Comparison of ENCODE assay signal across 27 cellular contexts in the genomic region with DNA sequence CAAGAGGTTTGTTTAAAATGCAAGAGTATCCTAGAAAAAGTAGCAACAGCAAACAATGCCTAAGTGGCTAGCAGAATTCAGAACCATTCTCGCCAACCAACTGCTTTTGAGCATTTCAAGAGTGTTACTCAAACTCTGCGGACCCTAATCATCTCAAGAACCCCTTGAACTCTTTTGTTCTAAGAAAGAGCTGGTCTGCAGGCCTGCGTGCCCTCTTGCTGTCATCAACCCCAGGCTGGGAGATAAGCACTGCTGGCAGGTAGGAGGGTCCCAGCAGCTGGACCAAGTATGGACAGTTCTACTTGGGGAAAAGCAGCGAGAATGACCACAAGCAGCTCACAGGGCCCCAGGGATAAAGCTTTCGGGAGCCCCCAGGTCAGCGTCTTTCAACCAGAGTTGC. TPM values are rescaled to one million over a fixed set of nuclear protein-coding genes. Genes with fewer than 3 reads are reported as not detected.
DNase-seq lines count a peak whose midpoint lies in the region; ATAC-seq, FAIRE-seq and TF ChIP-seq lines count a peak whose summit lies in the region.
"Had no signal": no experiment of that assay in that cellular context is flagged by ENCODE, and none has a peak within 500 bp of the region (broad histone marks: within the 10 kb centered on the region; RNA-seq: fewer than 3 reads in every experiment).

No MANE protein-coding gene starts in this region.

- H3K27ac ChIP-seq in A673 (ENCODE audit: low read depth, low read length, poor library complexity, severe bottlenecking): peak overlapping the region; percentile 52
- H3K27ac ChIP-seq in PC-3 (ENCODE audit: low read length): peak overlapping the region; percentile 91
- H3K27ac ChIP-seq in endothelial cell of umbilical vein (ENCODE audit: insufficient read depth, low read depth, low read length): no peak overlapping the region
- H3K27ac ChIP-seq: heart left ventricle, vagina had no signal

- peaks cover 24% of the 10 kb centered on the region; the same call in 1 of the 2 replicates for H4K20me1 ChIP-seq in PC-3 (ENCODE audit: low read length)
- H4K20me1 ChIP-seq in endothelial cell of umbilical vein (replicated peaks; ENCODE audit: control insufficient read depth, extremely low read depth, insufficient read depth, low read length): peaks cover 22% of the 10 kb centered on the region

- no peak for ATAC-seq in PC-3
- no peak for ATAC-seq in effector memory CD8-positive, alpha-beta T cell (replicated peaks)
- ATAC-seq in stimulated activated naive CD8-positive, alpha-beta T cell treated with anti-CD3 and anti-CD28 coated beads, Interleukin-15, amount 100 ng/mL, for 72 hours: no peak
- ATAC-seq: heart left ventricle; K562; naive thymus-derived CD8-positive, alpha-beta T cell had no signal

- TF ChIP-seq CTCF in A673 (conservative IDR thresholded peaks at IDR 0.05; ENCODE audit: low read depth, low read length) (no peak), PC-3 (conservative IDR thresholded peaks at IDR 0.05; ENCODE audit: low read depth, low read length) (no peak), endothelial cell of umbilical vein (IDR thresholded peaks at IDR 0.05; ENCODE audit: extremely low read depth in 1 of 2, insufficient read depth in 1 of 2, low read depth in 1 of 2, low read length in 2 of 2) (no peak), nephron (IDR thresholded peaks at IDR 0.05; ENCODE audit: unreplicated experiment in 3 of 3) (no peak)

- CTCF ChIA-PET in A673 (lab: Charles Lee) (interaction anchor here (0.5 kb wide), 1 partner anchor 9 kb away, joined by 4 read pairs; no protein-coding TSS in a partner anchor), PC-3 (lab: Charles Lee) (no interaction called here), endothelial cell of umbilical vein (lab: Charles Lee) (interaction anchor here (0.8 kb wide), 1 partner anchor 235 kb away, joined by 4 read pairs; no protein-coding TSS in a partner anchor)

- TF ChIP-seq POLR2A in endothelial cell of umbilical vein (IDR thresholded peaks at IDR 0.05; ENCODE audit: low read depth, low read length): no peak

- peaks cover 10% of the 10 kb centered on the region for H3K27me3 Mint-ChIP-seq in nephron (ENCODE audit: low read depth)
- H3K27me3 Mint-ChIP-seq in effector memory CD8-positive, alpha-beta T cell: no peaks in the 10 kb centered on the region
- H3K27me3 Mint-ChIP-seq in stimulated activated naive CD8-positive, alpha-beta T cell treated with anti-CD3 and anti-CD28 coated beads, Interleukin-15, amount 100 ng/mL, for 72 hours: peaks cover 7% of the 10 kb centered on the region
- H3K27me3 Mint-ChIP-seq: activated CD4-positive, alpha-beta memory T cell treated with anti-CD3 and anti-CD28 coated beads for 36 hours had no signal

- H3K4me1 Mint-ChIP-seq in nephron: peaks cover 63% of the 10 kb centered on the region
- no peaks in the 10 kb centered on the region for H3K4me1 Mint-ChIP-seq in effector memory CD8-positive, alpha-beta T cell (ENCODE audit: low read depth in 2 of 2)
- no peaks in the 10 kb centered on the region for H3K4me1 Mint-ChIP-seq in stimulated activated naive CD8-positive, alpha-beta T cell treated with anti-CD3 and anti-CD28 coated beads, Interleukin-15, amount 100 ng/mL, for 72 hours
- H3K4me1 Mint-ChIP-seq: immature natural killer cell; naive thymus-derived CD8-positive, alpha-beta T cell had no signal

- peak overlapping the region; percentile 76 for H3K4me2 ChIP-seq in PC-3 (ENCODE audit: low read length)
- H3K4me2 ChIP-seq in endothelial cell of umbilical vein (ENCODE audit: insufficient read depth, low read length): no peak overlapping the region

- no peaks in the 10 kb centered on the region for H3K9me2 ChIP-seq in PC-3 (replicated peaks; ENCODE audit: low read length)

- POLR2A ChIA-PET in A673 (lab: Charles Lee; ENCODE audit: low non-redundant PET): no interaction called here
- POLR2A ChIA-PET in PC-3 (lab: Charles Lee; ENCODE audit: unreplicated experiment): interaction anchor here (0.6 kb wide), 1 partner anchor 1598 kb away, joined by 5 read pairs; no protein-coding TSS in a partner anchor
- POLR2A ChIA-PET in endothelial cell of umbilical vein (lab: Charles Lee): no interaction called here

- BruUV-seq in A673 (replicated peaks; lab: Mats Ljungman, UMichigan) (no TSS peak), PC-3 (replicated peaks; lab: Mats Ljungman, UMichigan) (no TSS peak), endothelial cell of umbilical vein (replicated peaks; lab: Mats Ljungman, UMichigan) (no TSS peak)

- peak; percentile 56 for FAIRE-seq in endothelial cell of umbilical vein (lab: Jason Lieb, UNC)
- FAIRE-seq: GM12878, K562 had no signal

- H3K9me3 Mint-ChIP-seq in nephron: no peaks in the 10 kb centered on the region
- peaks cover 0 to 1% of the 10 kb centered on the region in 2 donors for H3K9me3 Mint-ChIP-seq in effector memory CD8-positive, alpha-beta T cell
- H3K9me3 Mint-ChIP-seq in stimulated activated naive CD8-positive, alpha-beta T cell treated with anti-CD3 and anti-CD28 coated beads, Interleukin-15, amount 100 ng/mL, for 72 hours: no peaks in the 10 kb centered on the region
- H3K9me3 Mint-ChIP-seq: activated CD4-positive, alpha-beta memory T cell treated with anti-CD3 and anti-CD28 coated beads for 36 hours; CD4-positive, alpha-beta T cell had no signal

- H3K9ac ChIP-seq in PC-3 (ENCODE audit: low read length): peak overlapping the region; percentile 50
- no peak overlapping the region for H3K9ac ChIP-seq in endothelial cell of umbilical vein (replicated peaks; ENCODE audit: extremely low read depth, insufficient read depth, low read length)

- intact Hi-C loops in A673 (cut with micrococcal nuclease; ENCODE audit: unreplicated experiment) (no loop called here), PC-3 (cut with micrococcal nuclease) (loop anchor here (1.0 to 5.0 kb wide), 2 partner anchors 37 to 40 kb away; no protein-coding TSS in a partner anchor), endothelial cell of umbilical vein (cut with micrococcal nuclease) (no loop called here)

- H3K36me3 ChIP-seq in A673 (ENCODE audit: insufficient read depth, low read length, poor library complexity, severe bottlenecking) (no peaks in the 10 kb centered on the region), PC-3 (ENCODE audit: low read depth, low read length) (no peaks in the 10 kb centered on the region), endothelial cell of umbilical vein (ENCODE audit: control insufficient read depth in 2 of 2, extremely low read depth in 1 of 2, insufficient read depth in 2 of 2, low read length in 2 of 2) (no peaks in the 10 kb centered on the region)
- H3K36me3 ChIP-seq: heart left ventricle, vagina had no signal

- H3F3A ChIP-seq in PC-3 (ENCODE audit: low read length, unreplicated experiment): peaks cover 12% of the 10 kb centered on the region

- dilution Hi-C loops in endothelial cell of umbilical vein (cut with MboI; ENCODE audit: extremely low pct_ligation_motif_present, low sequenced_read_pairs): no loop called here

- no peak overlapping the region for H3K4me3 Mint-ChIP-seq in nephron
- H3K4me3 Mint-ChIP-seq in effector memory CD8-positive, alpha-beta T cell: no peak overlapping the region
- H3K4me3 Mint-ChIP-seq in stimulated activated naive CD8-positive, alpha-beta T cell treated with anti-CD3 and anti-CD28 coated beads, Interleukin-15, amount 100 ng/mL, for 72 hours: no peak overlapping the region
- H3K4me3 Mint-ChIP-seq: activated CD4-positive, alpha-beta memory T cell treated with anti-CD3 and anti-CD28 coated beads for 36 hours; CD4-positive, alpha-beta T cell; immature natural killer cell; naive thymus-derived CD8-positive, alpha-beta T cell had no signal

- H2AFZ ChIP-seq in PC-3 (ENCODE audit: low read length): no peak overlapping the region
- no peak overlapping the region for H2AFZ ChIP-seq in endothelial cell of umbilical vein (ENCODE audit: low read depth, low read length)

- H3K9me3 ChIP-seq in A673 (ENCODE audit: low read depth, low read length, poor library complexity, severe bottlenecking): no peaks in the 10 kb centered on the region
- no peaks in the 10 kb centered on the region for H3K9me3 ChIP-seq in PC-3 (ENCODE audit: low read length)
- H3K9me3 ChIP-seq in endothelial cell of umbilical vein (replicated peaks; ENCODE audit: control insufficient read depth, insufficient read depth, low read length): no peaks in the 10 kb centered on the region
- H3K9me3 ChIP-seq: heart left ventricle, vagina had no signal

- H3K27ac Mint-ChIP-seq in nephron: peak overlapping the region; percentile 45 to 79 (median 77)
- H3K27ac Mint-ChIP-seq in effector memory CD8-positive, alpha-beta T cell: no peak overlapping the region
- H3K27ac Mint-ChIP-seq in stimulated activated naive CD8-positive, alpha-beta T cell treated with anti-CD3 and anti-CD28 coated beads, Interleukin-15, amount 100 ng/mL, for 72 hours: no peak overlapping the region
- H3K27ac Mint-ChIP-seq: activated CD4-positive, alpha-beta memory T cell treated with anti-CD3 and anti-CD28 coated beads for 36 hours; CD4-positive, alpha-beta T cell; immature natural killer cell; naive thymus-derived CD8-positive, alpha-beta T cell had no signal

- H3K79me2 ChIP-seq in PC-3 (ENCODE audit: low read length) (peaks cover 87% of the 10 kb centered on the region), endothelial cell of umbilical vein (ENCODE audit: control insufficient read depth, insufficient read depth, low read length) (peaks cover 96% of the 10 kb centered on the region)

- DNase-seq in A673 (ENCODE audit: low spot score) (no peak), PC-3 (no peak), endothelial cell of umbilical vein (ENCODE audit: low read depth, low spot score) (no peak), AG20443 (ENCODE audit: low spot score) (no peak), glomerular visceral epithelial cell (ENCODE audit: extremely low spot score) (no peak)
- no peak for DNase-seq in effector memory CD8-positive, alpha-beta T cell
- no peak for DNase-seq in stimulated activated naive CD8-positive, alpha-beta T cell treated with anti-CD3 and anti-CD28 coated beads, Interleukin-15, amount 100 ng/mL, for 72 hours
- DNase-seq: ACHN; activated CD4-positive, alpha-beta memory T cell treated with anti-CD3 and anti-CD28 coated beads for 36 hours; activated naive CD4-positive, alpha-beta T cell; activated T-cell treated with anti-CD3 and anti-CD28 coated beads for 4 hours; amygdala; CD4-positive, alpha-beta T cell; cerebellar nuclear complex; effector CD4-positive, alpha-beta T cell; GF-D8; heart left ventricle; immature natural killer cell; MV-4-11; naive thymus-derived CD8-positive, alpha-beta T cell; NCI-H2081 treated with DMSO at 0.1 percent for 48 hours; Right ventricle myocardium superior; stimulated activated CD4-positive, alpha-beta T cell treated with anti-CD3 and anti-CD28 coated beads, Interleukin-4, amount 100 ng/mL, for 24 hours had no signal

- H3K36me3 Mint-ChIP-seq in nephron (ENCODE audit: low read depth): no peaks in the 10 kb centered on the region
- no peaks in the 10 kb centered on the region for H3K36me3 Mint-ChIP-seq in effector memory CD8-positive, alpha-beta T cell (ENCODE audit: insufficient read depth)
- H3K36me3 Mint-ChIP-seq: activated CD4-positive, alpha-beta memory T cell treated with anti-CD3 and anti-CD28 coated beads for 36 hours; naive thymus-derived CD8-positive, alpha-beta T cell had no signal

- peaks cover 3% of the 10 kb centered on the region for H3K9me1 ChIP-seq in endothelial cell of umbilical vein (replicated peaks; ENCODE audit: control insufficient read depth, extremely low read depth, insufficient read depth, low read length)

- H3K27me3 ChIP-seq in A673 (replicated peaks; ENCODE audit: insufficient read depth, low read depth, low read length, poor library complexity) (no peaks in the 10 kb centered on the region), PC-3 (ENCODE audit: low read length) (no peaks in the 10 kb centered on the region), endothelial cell of umbilical vein (ENCODE audit: control insufficient read depth in 2 of 2, insufficient read depth in 2 of 2, low read length in 2 of 2) (no peaks in the 10 kb centered on the region)
- H3K27me3 ChIP-seq: heart left ventricle, vagina had no signal

- H3K4me3 ChIP-seq in A673 (ENCODE audit: low read depth, low read length, poor library complexity, severe bottlenecking) (no peak overlapping the region), PC-3 (ENCODE audit: low read length) (peak overlapping the region; percentile 22), endothelial cell of umbilical vein (replicated peaks in 1 of 3; ENCODE audit: insufficient read depth in 1 of 3, low read depth in 1 of 3, low read length in 3 of 3) (no peak overlapping the region)
- H3K4me3 ChIP-seq: GM12878, heart left ventricle, K562, vagina had no signal

- peaks cover 77% of the 10 kb centered on the region for H3K4me1 ChIP-seq in A673 (ENCODE audit: insufficient read depth, low read length, poor library complexity, severe bottlenecking)
- peaks cover 57% of the 10 kb centered on the region for H3K4me1 ChIP-seq in PC-3 (ENCODE audit: insufficient read depth, low read length)
- H3K4me1 ChIP-seq in endothelial cell of umbilical vein (ENCODE audit: control insufficient read depth, extremely low read depth, insufficient read depth, low read length): peaks cover 37% of the 10 kb centered on the region

RNA-seq across cellular contexts. Expression of a gene that starts 38.3 kb away (rescaled TPM):
- total RNA-seq in A673 (2021) (194 and 202 TPM in 2 replicates), PC-3 (2014; rRNA removed) (52.3 and 72.3 TPM in 2 replicates), endothelial cell of umbilical vein (144 and 148 TPM in 2 replicates)
- 20.1 and 36.0 TPM in 2 replicates for polyA plus RNA-seq in endothelial cell of umbilical vein
- 37.7 and 42.0 TPM in 2 replicates for polyA plus RNA-seq in endothelial cell of umbilical vein (2011; cell fraction: cytosol; rRNA removed)
- polyA plus RNA-seq in endothelial cell of umbilical vein (2011; cell fraction: nucleus; rRNA removed): 71.0 and 77.6 TPM in 2 replicates
- 66.3 and 73.2 TPM in 2 replicates for polyA plus RNA-seq in endothelial cell of umbilical vein (2012)
- 128 and 136 TPM in 2 replicates for polyA minus RNA-seq in endothelial cell of umbilical vein
- polyA minus RNA-seq in endothelial cell of umbilical vein (2011; cell fraction: cytosol; rRNA and poly(A)+ RNA removed): 8.3 TPM
- polyA minus RNA-seq in endothelial cell of umbilical vein (2011; cell fraction: nucleus; rRNA and poly(A)+ RNA removed): 208 and 230 TPM in 2 replicates
- total RNA-seq: CD4-positive, alpha-beta T cell; naive thymus-derived CD8-positive, alpha-beta T cell had no signal
- polyA plus RNA-seq: immature natural killer cell, K562 had no signal

Comparison
In these comparisons a context has a peak if more than half of its experiments do, and no peak if none do; other contexts are left out.
1. H3K27ac Mint-ChIP-seq: peak in nephron (3 of 3); none in effector memory CD8-positive, alpha-beta T cell (0 of 2) and stimulated activated naive CD8-positive, alpha-beta T cell treated with anti-CD3 and anti-CD28 coated beads, Interleukin-15, amount 100 ng/mL, for 72 hours (0 of 2).